21 cellular contexts compared by ENCODE assay signal in the genomic region with DNA sequence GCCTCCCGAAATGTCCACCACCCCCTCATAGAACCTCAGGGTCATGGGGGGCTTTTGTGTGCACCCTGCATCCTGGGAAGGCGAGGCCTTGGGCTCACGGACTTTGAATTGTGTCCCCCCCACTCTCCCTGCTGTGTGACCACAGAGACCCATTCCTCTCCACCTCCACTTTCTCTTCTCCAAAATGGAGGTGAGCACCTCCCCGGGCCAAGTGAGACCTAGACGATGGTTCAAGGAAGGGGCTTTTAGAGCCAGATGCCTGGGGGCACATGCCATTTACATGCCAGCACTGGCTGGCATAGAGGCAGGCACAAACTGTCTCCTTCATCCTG. TPM values are rescaled to one million over a fixed set of nuclear protein-coding genes. Genes with fewer than 3 reads are reported as not detected.
DNase-seq lines count a peak whose midpoint lies in the region; ATAC-seq, FAIRE-seq and TF ChIP-seq lines count a peak whose summit lies in the region.
"Had no signal": no experiment of that assay in that cellular context is flagged by ENCODE, and none has a peak within 500 bp of the region (broad histone marks: within the 10 kb centered on the region; RNA-seq: fewer than 3 reads in every experiment).

No MANE protein-coding gene starts in this region.

- TF ChIP-seq POLR2A in esophagus muscularis mucosa (IDR thresholded peaks at IDR 0.05; ENCODE audit: low read depth), result no peak

- no peak overlapping the region for H3K4me3 ChIP-seq in BLaER1
- no peak overlapping the region for H3K4me3 ChIP-seq in esophagus muscularis mucosa

- TF ChIP-seq EP300 in esophagus muscularis mucosa (IDR thresholded peaks at IDR 0.05), result no peak

- H3K9ac ChIP-seq in BLaER1, result 0 out of 2 replicates have a peak overlapping the region, but pooled peaks have one; percentile 60

- ATAC-seq in HG02623 (IDR thresholded peaks at IDR 0.05; ENCODE audit: unreplicated experiment), result no peak
- ATAC-seq: CD8-positive, alpha-beta T cell; Panc1 had no signal

- FAIRE-seq in HTR-8/SVneo (lab: Jason Lieb, UNC), result no peak
- FAIRE-seq: G401.6, H54 had no signal

- peaks cover 37% of the 10 kb centered on the region for H3K4me1 ChIP-seq in BLaER1
- no peaks in the 10 kb centered on the region for H3K4me1 ChIP-seq in esophagus muscularis mucosa

- no peaks in the 10 kb centered on the region for H4K20me1 ChIP-seq in BLaER1

- peak overlapping the region; percentile 81 for H3K4me2 ChIP-seq in BLaER1

- H3K9me3 ChIP-seq in BLaER1, result 0 out of 2 replicates have a peak, but pooled peaks cover 4% of the 10 kb centered on the region
- H3K9me3 ChIP-seq in esophagus muscularis mucosa, result no peaks in the 10 kb centered on the region

- TF ChIP-seq CTCF in esophagus muscularis mucosa (IDR thresholded peaks at IDR 0.05), result no peak

- H3K27ac ChIP-seq in BLaER1, result peak overlapping the region; percentile 70
- H3K27ac ChIP-seq in esophagus muscularis mucosa (replicated peaks in 1 of 4), result no peak overlapping the region

- 100% methylated on average over 3 of the region's 5 CpGs for WGBS in esophagus muscularis mucosa

- H3K36me3 ChIP-seq in BLaER1, result no peaks in the 10 kb centered on the region
- H3K36me3 ChIP-seq in esophagus muscularis mucosa, result no peaks in the 10 kb centered on the region

- intact Hi-C loops in esophagus muscularis mucosa (cut with DNase I), result no loop called here
- intact Hi-C loops in posterior vena cava (cut with DNase I), result no loop called here

- DNase-seq in GM03348 (ENCODE audit: low spot score) (peak; percentile 2), esophagus muscularis mucosa (ENCODE audit: extremely low spot score) (peak; percentile 78), posterior vena cava (ENCODE audit: low spot score) (peak; percentile 68), HTR-8/SVneo (ENCODE audit: insufficient read length, low spot score) (no peak), 8988T (no peak)
- DNase-seq: C1 segment of cervical spinal cord; HFFc6; KG1; NCI-H1105 treated with DMSO at 0.1 percent for 48 hours; NCI-H1694; NCI-H2081; NCI-H524; NCI-H774; NK-92 treated with Interleukin-12 subunit alpha and Interleukin-12 subunit beta, amount 100 ng/mL, for 24 hours had no signal

- no peaks in the 10 kb centered on the region for H3K27me3 ChIP-seq in BLaER1
- no peaks in the 10 kb centered on the region for H3K27me3 ChIP-seq in esophagus muscularis mucosa

RNA-seq across cellular contexts. Expression of a gene that starts 33.5 kb away (rescaled TPM):
- 1 to 10 TPM; 1.2 to 2.5 (median 1.9) TPM for total RNA-seq in esophagus muscularis mucosa
- 1 to 10 TPM; 1.3 TPM for total RNA-seq in posterior vena cava
- total RNA-seq: HT1080 had no signal

Comparison
In these comparisons a context has a peak if more than half of its experiments do, and no peak if none do; other contexts are left out.
1. DNase-seq: peak in GM03348 (single experiment), esophagus muscularis mucosa (single experiment) and posterior vena cava (single experiment); none in HTR-8/SVneo (single experiment) and 8988T (single experiment).